2 cellular contexts compared by ENCODE assay signal in genomic region chr6:169190144-169190584, GRCh38.
A peak's percentile ranks its signal among the peaks of the same experiment; 100 is the strongest.
TF ChIP-seq lines count a peak whose summit lies in the region.

No MANE protein-coding gene starts in this region.

TF ChIP-seq in IMR-90, 13 proteins besides CTCF, POLR2A, EP300 and RAD21 (continued from another document):
- TF ChIP-seq ELK1 (IDR thresholded peaks at IDR 0.05; ENCODE audit: borderline replicate concordance, low read depth, low read length) (no peak), MAFK (IDR thresholded peaks at IDR 0.05; ENCODE audit: low read depth, low read length) (no peak), FOS (IDR thresholded peaks at IDR 0.05; ENCODE audit: low read depth, low read length) (no peak), RFX5 (IDR thresholded peaks at IDR 0.05; ENCODE audit: low read depth, low read length) (no peak), BHLHE40 (IDR thresholded peaks at IDR 0.05; ENCODE audit: low read depth, low read length) (no peak), CHD1 (IDR thresholded peaks at IDR 0.05; ENCODE audit: low read depth, low read length) (no peak), NFE2L2 (IDR thresholded peaks at IDR 0.05; ENCODE audit: low read depth, low read length) (no peak), CEBPB (IDR thresholded peaks at IDR 0.05; ENCODE audit: low read depth, low read length) (peak; percentile 70; the same call in 1 of the 2 replicates), MAZ (IDR thresholded peaks at IDR 0.05; ENCODE audit: borderline replicate concordance, low read depth, low read length) (peak; percentile 99)
TF ChIP-seq in IMR-90: peak in this region for 2.

TF ChIP-seq in SK-N-SH treated with all-trans-retinoic acid at 6 μM for 48 hours, 23 proteins besides CTCF, POLR2A, EP300 and RAD21 (continued from another document):
- no peak for TF ChIP-seq CSRNP3 (CRISPR knock-in tag; IDR thresholded peaks at IDR 0.05)
- no peak for TF ChIP-seq ARNTL (CRISPR knock-in tag; IDR thresholded peaks at IDR 0.05; ENCODE audit: borderline replicate concordance, low read depth)
- no peak for TF ChIP-seq TSHZ2 (CRISPR knock-in tag; IDR thresholded peaks at IDR 0.05)
- TF ChIP-seq PPARA (CRISPR knock-in tag; IDR thresholded peaks at IDR 0.05; ENCODE audit: borderline replicate concordance): no peak
- no peak for TF ChIP-seq OSR1 (CRISPR knock-in tag; IDR thresholded peaks at IDR 0.05)
- no peak for TF ChIP-seq TOX (CRISPR knock-in tag; IDR thresholded peaks at IDR 0.05; ENCODE audit: borderline replicate concordance)
- no peak for TF ChIP-seq ZC3H10 (CRISPR knock-in tag; IDR thresholded peaks at IDR 0.05)
- TF ChIP-seq CREB5 (CRISPR knock-in tag; IDR thresholded peaks at IDR 0.05; ENCODE audit: low read depth): no peak
- no peak for TF ChIP-seq ZFP30 (CRISPR knock-in tag; IDR thresholded peaks at IDR 0.05)
- TF ChIP-seq ISL1 (CRISPR knock-in tag; IDR thresholded peaks at IDR 0.05): no peak
